ENCODE assay signal across 9 cellular contexts in the genomic region with DNA sequence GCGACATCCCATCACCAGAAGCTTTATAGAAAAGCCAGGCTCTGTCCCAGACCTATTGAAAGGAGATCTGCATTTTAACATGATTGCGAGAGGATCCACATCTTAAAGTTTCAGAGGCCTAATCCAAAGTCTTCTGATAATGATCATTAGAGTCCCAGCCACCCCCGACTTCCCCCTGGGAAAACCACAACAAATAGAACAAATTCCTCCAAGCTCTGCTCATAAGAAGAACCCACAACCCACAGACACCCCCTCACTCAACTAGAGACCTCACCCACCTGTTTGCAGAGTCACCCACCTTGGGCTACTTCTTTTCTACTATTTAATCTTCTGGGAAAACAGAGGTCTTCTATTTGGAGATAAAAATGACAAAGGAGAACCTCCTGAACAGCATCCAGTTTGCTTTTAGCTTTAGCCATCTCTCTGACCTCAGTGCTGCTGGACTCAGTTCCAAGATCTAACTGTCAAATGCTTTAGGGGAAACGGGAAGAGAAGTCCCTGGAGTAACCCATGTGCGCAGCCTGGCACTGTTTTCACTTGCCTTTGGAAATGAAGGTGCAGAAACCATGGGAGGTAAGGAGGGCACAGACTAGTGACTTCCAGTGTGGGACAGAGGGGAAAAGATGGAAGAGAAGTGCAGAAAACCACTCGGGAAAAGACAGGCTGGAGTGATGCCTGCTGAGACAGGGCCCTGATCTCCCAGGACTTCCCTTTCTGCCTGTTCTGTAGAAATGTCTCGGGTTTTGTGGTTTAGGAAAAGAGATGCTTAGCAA.
DNase-seq lines count a peak whose midpoint lies in the region; ATAC-seq and TF ChIP-seq lines count a peak whose summit lies in the region.
"Had no signal": no experiment of that assay in that cellular context is flagged by ENCODE, and none has a peak within 500 bp of the region (broad histone marks: within the 10 kb centered on the region; RNA-seq: fewer than 3 reads in every experiment).

No MANE protein-coding gene starts in this region.

- H3K4me1 ChIP-seq in heart left ventricle (peaks cover 6 to 84% (median 36%) of the 10 kb centered on the region in 12 donors), left lung (peaks cover 20 to 88% of the 10 kb centered on the region in 2 donors), upper lobe of right lung (peaks cover 38% of the 10 kb centered on the region)

- DNase-seq in heart left ventricle (no peak), Right ventricle myocardium inferior (ENCODE audit: missing footprints) (no peak), left lung (no peak), upper lobe of right lung (no peak), putamen (ENCODE audit: low spot score) (no peak), NCI-H1930 (lab: John Stamatoyannopoulos, UW) (no peak), HEK293T (ENCODE audit: extremely low spot score) (no peak)
- no peak for DNase-seq in activated naive CD4-positive, alpha-beta T cell treated with anti-CD3 and anti-CD28 coated beads, Interleukin-2, amount 50 U/mL, for 72 hours (ENCODE audit: low spot score in 2 of 2)
- DNase-seq: NCI-H82 had no signal

- H3K27ac ChIP-seq in heart left ventricle (peak overlapping the region; percentile 9 to 87 (median 72)), left lung (peak overlapping the region; percentile 40 to 94), upper lobe of right lung (peak overlapping the region; percentile 12)

- POLR2A ChIA-PET in HEK293T (lab: Yijun Ruan, JAX) = interaction anchor here (1.0 to 1.8 kb wide), 2 partner anchors 11 to 125 kb away, joined by 4 to 6 read pairs; a partner anchor contains a TSS

- 44 to 55% (median 52%) methylated on average over 7 of the region's 7 CpGs for WGBS in heart left ventricle, 4 donors

- H3K27ac Mint-ChIP-seq in activated naive CD4-positive, alpha-beta T cell treated with anti-CD3 and anti-CD28 coated beads, Interleukin-2, amount 50 U/mL, for 72 hours = peak overlapping the region; percentile 83 to 94

- H3K9me3 Mint-ChIP-seq in activated naive CD4-positive, alpha-beta T cell treated with anti-CD3 and anti-CD28 coated beads, Interleukin-2, amount 50 U/mL, for 72 hours = no peaks in the 10 kb centered on the region

- TF ChIP-seq POLR2A in heart left ventricle (IDR thresholded peaks at IDR 0.05) = no peak

- intact Hi-C loops in heart left ventricle (cut with DNase I) (no loop called here), Right ventricle myocardium inferior (cut with DNase I) (no loop called here), left lung (cut with DNase I) (no loop called here), upper lobe of right lung (cut with DNase I) (no loop called here)

- H3K9me3 ChIP-seq in heart left ventricle (no peaks in the 10 kb centered on the region), left lung (no peaks in the 10 kb centered on the region), upper lobe of right lung (no peaks in the 10 kb centered on the region)

- peak overlapping the region in 1 of 12 donors; percentile 30 for H3K4me3 ChIP-seq in heart left ventricle
- no peak overlapping the region for H3K4me3 ChIP-seq in left lung
- no peak overlapping the region for H3K4me3 ChIP-seq in upper lobe of right lung

- CTCF ChIA-PET in HEK293T (lab: Yijun Ruan, JAX) = interaction anchor here (1.2 to 1.3 kb wide), 2 partner anchors 9 to 38 kb away, joined by 3 to 5 read pairs; no protein-coding TSS in a partner anchor

- TF ChIP-seq CTCF in heart left ventricle (IDR thresholded peaks at IDR 0.05) = no peak
- no peak for TF ChIP-seq CTCF in left lung (IDR thresholded peaks at IDR 0.05)
- no peak for TF ChIP-seq CTCF in upper lobe of right lung (IDR thresholded peaks at IDR 0.05)

- peaks cover 0 to 14% of the 10 kb centered on the region in 2 donors for H3K36me3 Mint-ChIP-seq in activated naive CD4-positive, alpha-beta T cell treated with anti-CD3 and anti-CD28 coated beads, Interleukin-2, amount 50 U/mL, for 72 hours

- ATAC-seq in heart left ventricle (peak in 3 of 4 donors; percentile 11 to 28 (median 22)), Right ventricle myocardium inferior (no peak), left lung (peak; percentile 4), upper lobe of right lung (peak; percentile 8)
- ATAC-seq in activated naive CD4-positive, alpha-beta T cell treated with anti-CD3 and anti-CD28 coated beads, Interleukin-2, amount 50 U/mL, for 72 hours = peak; percentile 4

- H3K27me3 ChIP-seq in heart left ventricle (no peaks in the 10 kb centered on the region), left lung (no peaks in the 10 kb centered on the region), upper lobe of right lung (no peaks in the 10 kb centered on the region)

- H3K36me3 ChIP-seq in heart left ventricle (no peaks in the 10 kb centered on the region), left lung (no peaks in the 10 kb centered on the region), upper lobe of right lung (no peaks in the 10 kb centered on the region)

TF ChIP-seq in HEK293T, 16 proteins besides CTCF, POLR2A, EP300 and RAD21:
- no peak for TF ChIP-seq HDGF (IDR thresholded peaks at IDR 0.05; ENCODE audit: borderline replicate concordance)
- TF ChIP-seq, protein P1, sequence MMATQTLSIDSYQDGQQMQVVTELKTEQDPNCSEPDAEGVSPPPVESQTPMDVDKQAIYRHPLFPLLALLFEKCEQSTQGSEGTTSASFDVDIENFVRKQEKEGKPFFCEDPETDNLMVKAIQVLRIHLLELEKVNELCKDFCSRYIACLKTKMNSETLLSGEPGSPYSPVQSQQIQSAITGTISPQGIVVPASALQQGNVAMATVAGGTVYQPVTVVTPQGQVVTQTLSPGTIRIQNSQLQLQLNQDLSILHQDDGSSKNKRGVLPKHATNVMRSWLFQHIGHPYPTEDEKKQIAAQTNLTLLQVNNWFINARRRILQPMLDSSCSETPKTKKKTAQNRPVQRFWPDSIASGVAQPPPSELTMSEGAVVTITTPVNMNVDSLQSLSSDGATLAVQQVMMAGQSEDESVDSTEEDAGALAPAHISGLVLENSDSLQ (IDR thresholded peaks at IDR 0.05) = no peak
- no peak for TF ChIP-seq ELF4 (IDR thresholded peaks at IDR 0.05)
TF ChIP-seq in HEK293T: peak in this region for 0.

Comparison
In these comparisons a context has a peak if more than half of its experiments do, and no peak if none do; other contexts are left out.
1. H3K27ac ChIP-seq: peak in every context shown above with its lines; median percentile 72 in heart left ventricle; 67 in left lung; 12 in upper lobe of right lung.